ENCODE assay signal across 16 cellular contexts in the genomic region with DNA sequence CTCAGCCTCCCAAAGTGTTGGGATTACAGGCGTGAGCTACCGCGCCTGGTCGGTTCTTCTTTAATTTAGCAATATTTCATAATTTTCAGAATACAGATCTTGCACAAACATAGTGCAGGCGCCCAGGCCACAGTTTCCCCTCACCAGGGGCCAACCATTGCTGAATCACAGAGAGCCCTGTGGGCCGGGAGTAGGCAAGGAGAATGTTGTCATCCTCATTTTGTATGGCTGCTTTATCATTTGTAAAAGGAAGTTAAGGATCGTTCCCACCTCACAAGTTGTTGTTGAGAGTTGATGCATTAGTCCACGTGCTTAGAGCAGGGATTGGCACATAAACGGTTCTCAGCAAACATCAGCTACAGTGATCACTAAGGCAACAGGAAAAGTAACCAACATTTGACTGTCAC. TPM values are rescaled to one million over a fixed set of nuclear protein-coding genes. Genes with fewer than 3 reads are reported as not detected.
DNase-seq lines count a peak whose midpoint lies in the region; ATAC-seq and TF ChIP-seq lines count a peak whose summit lies in the region.
"Had no signal": no experiment of that assay in that cellular context is flagged by ENCODE, and none has a peak within 500 bp of the region (broad histone marks: within the 10 kb centered on the region; RNA-seq: fewer than 3 reads in every experiment).

No MANE protein-coding gene starts in this region.

- H3K36me3 Mint-ChIP-seq in natural killer cell: no peaks in the 10 kb centered on the region

- H3K27me3 Mint-ChIP-seq in natural killer cell (ENCODE audit: low read depth in 2 of 2): peaks cover 11 to 16% of the 10 kb centered on the region in 2 donors

- H3K27ac ChIP-seq in DOHH2 (ENCODE audit: low read depth, low read length): peak overlapping the region; percentile 98
- H3K27ac ChIP-seq: PC-9, VCaP had no signal

- H3K9me3 ChIP-seq in DOHH2 (ENCODE audit: control insufficient read depth, insufficient read depth, low read length): no peaks in the 10 kb centered on the region

- peak overlapping the region; percentile 21 for H3K4me3 ChIP-seq in DOHH2 (ENCODE audit: low read length)
- no peak overlapping the region for H3K4me3 ChIP-seq in epithelial cell of esophagus (ENCODE audit: low read length)
- H3K4me3 ChIP-seq: PC-9 had no signal

- H3K4me1 Mint-ChIP-seq in natural killer cell: peaks cover 15 to 17% of the 10 kb centered on the region in 2 donors

- no peaks in the 10 kb centered on the region for H3K27me3 ChIP-seq in DOHH2 (ENCODE audit: control insufficient read depth, low read length)

- H3K4me3 Mint-ChIP-seq in natural killer cell: no peak overlapping the region
- H3K4me3 Mint-ChIP-seq: activated CD8-positive, alpha-beta T cell treated with anti-CD3 and anti-CD28 coated beads, Interleukin-2, amount 10 ng/mL, durations not matched to agents 7 days and 5 days had no signal

- H3K27ac Mint-ChIP-seq in natural killer cell: peak overlapping the region in 1 of 2 donors; percentile 72
- H3K27ac Mint-ChIP-seq: activated CD8-positive, alpha-beta T cell treated with anti-CD3 and anti-CD28 coated beads, Interleukin-2, amount 10 ng/mL, durations not matched to agents 7 days and 5 days had no signal

- DNase-seq in NOMO-1 (lab: John Stamatoyannopoulos, UW; ENCODE audit: unreplicated experiment in 2 of 2) (peak; percentile 97 to 98), epithelial cell of esophagus (ENCODE audit: low read depth) (peak; percentile 19), natural killer cell (no peak), HCEC 1CT (no peak), NCI-H187 (lab: John Stamatoyannopoulos, UW) (no peak)
- DNase-seq: activated CD8-positive, alpha-beta T cell treated with anti-CD3 and anti-CD28 coated beads, Interleukin-2, amount 10 ng/mL, durations not matched to agents 7 days and 5 days; central memory CD4-positive, alpha-beta T cell; GOT3; left cardiac atrium; NCI-H1436 treated with DMSO at 0.1 percent for 48 hours had no signal

- peak overlapping the region; percentile 88 for H3K4me2 ChIP-seq in DOHH2 (ENCODE audit: low read length)
- H3K4me2 ChIP-seq: PC-9 had no signal

- H3K9me3 Mint-ChIP-seq in natural killer cell: no peaks in the 10 kb centered on the region

- H3K79me2 ChIP-seq in DOHH2 (ENCODE audit: control insufficient read depth, low read length): no peaks in the 10 kb centered on the region

- H3K4me1 ChIP-seq in DOHH2 (ENCODE audit: control insufficient read depth, low read length): peaks cover 64% of the 10 kb centered on the region

- peaks cover 23% of the 10 kb centered on the region for H3F3A ChIP-seq in DOHH2 (ENCODE audit: control insufficient read depth, insufficient read depth)

- intact Hi-C loops in natural killer cell (cut with micrococcal nuclease): no loop called here

- H3K36me3 ChIP-seq in DOHH2 (ENCODE audit: control insufficient read depth, low read length): no peaks in the 10 kb centered on the region; the same call in 1 of the 2 replicates

- H3K9me2 ChIP-seq in DOHH2 (replicated peaks; ENCODE audit: control insufficient read depth, low read length): no peaks in the 10 kb centered on the region

- ATAC-seq in natural killer cell (peak; percentile 25 to 77 (median 41)), GM21447 (IDR thresholded peaks at IDR 0.05; ENCODE audit: unreplicated experiment) (no peak), GM18520 (IDR thresholded peaks at IDR 0.05; ENCODE audit: unreplicated experiment) (no peak)
- ATAC-seq: activated CD8-positive, alpha-beta T cell treated with anti-CD3 and anti-CD28 coated beads, Interleukin-2, amount 10 ng/mL, durations not matched to agents 7 days and 5 days had no signal

- no peaks in the 10 kb centered on the region for H4K20me1 ChIP-seq in DOHH2 (ENCODE audit: control insufficient read depth, insufficient read depth, low read depth, low read length)

- TF ChIP-seq CTCF in DOHH2 (IDR thresholded peaks at IDR 0.05; ENCODE audit: low read depth, low read length, poor library complexity, severe bottlenecking) (no peak), epithelial cell of esophagus (IDR thresholded peaks at IDR 0.05; ENCODE audit: insufficient read depth, low read depth, low read length, missing control alignments) (no peak), natural killer cell (IDR thresholded peaks at IDR 0.05) (no peak)

RNA-seq across cellular contexts. Expression of a gene that starts 30.2 kb away (rescaled TPM):
- not detected for total RNA-seq in natural killer cell
- total RNA-seq: activated CD8-positive, alpha-beta T cell treated with anti-CD3 and anti-CD28 coated beads, Interleukin-2, amount 10 ng/mL, durations not matched to agents 7 days and 5 days had no signal

RNA-seq across cellular contexts. Expression of a gene that starts 40.0 kb away (rescaled TPM):
- total RNA-seq in natural killer cell: 10 to 100 TPM; 19.8 to 25.9 (median 20.0) TPM

RNA-seq across cellular contexts. Expression of a gene that starts 57.2 kb away (rescaled TPM):
- total RNA-seq in natural killer cell: 10 to 100 TPM in 1 of 3 donors, 1 to 10 TPM in 2; 4.3 to 15.5 (median 8.3) TPM
- total RNA-seq: NCI-H460, PC-9 had no signal

Comparison
In these comparisons a context has a peak if more than half of its experiments do, and no peak if none do; other contexts are left out.
1. DNase-seq: peak in NOMO-1 (2 of 2) and epithelial cell of esophagus (single experiment); none in natural killer cell (single experiment), HCEC 1CT (single experiment) and NCI-H187 (0 of 2).
2. ATAC-seq: peak in natural killer cell (3 of 3); none in GM21447 (single experiment) and GM18520 (single experiment).